18 cellular contexts compared by ENCODE assay signal in genomic region chr11:125381499-125381898, GRCh38.
DNase-seq lines count a peak whose midpoint lies in the region; ATAC-seq, FAIRE-seq and TF ChIP-seq lines count a peak whose summit lies in the region.
"Had no signal": no experiment of that assay in that cellular context is flagged by ENCODE, and none has a peak within 500 bp of the region (broad histone marks: within the 10 kb centered on the region; RNA-seq: fewer than 3 reads in every experiment).

No MANE protein-coding gene starts in this region.

- H3K79me2 ChIP-seq in GM23338 (replicated peaks; ENCODE audit: insufficient read depth) = no peaks in the 10 kb centered on the region

- H3K9me3 Mint-ChIP-seq in GM23338 = no peaks in the 10 kb centered on the region

- peaks cover 38% of the 10 kb centered on the region for H3K4me1 Mint-ChIP-seq in GM23338

- H3K36me3 ChIP-seq in GM23338 (ENCODE audit: insufficient read depth) (no peaks in the 10 kb centered on the region), vagina (no peaks in the 10 kb centered on the region)

- H3F3A ChIP-seq in GM23338 (replicated peaks; ENCODE audit: low read depth) = no peaks in the 10 kb centered on the region

- H3K4me1 ChIP-seq in GM23338 (ENCODE audit: insufficient read depth) = 0 out of 2 replicates have a peak, but pooled peaks cover under 1% of the 10 kb centered on the region
- peaks cover 5% of the 10 kb centered on the region for H3K4me1 ChIP-seq in vagina

- H3K4me3 ChIP-seq in GM23338 (no peak overlapping the region), vagina (no peak overlapping the region)
- H3K4me3 ChIP-seq: GM12878 had no signal

- H3K4me3 Mint-ChIP-seq in GM23338 = no peak overlapping the region

- peak overlapping the region; percentile 3; the same call in 1 of the 2 replicates for H3K27ac Mint-ChIP-seq in GM23338

- no peak for ATAC-seq in GM23338
- ATAC-seq: GM12878 had no signal

- no peak overlapping the region for H3K27ac ChIP-seq in GM23338 (ENCODE audit: low read depth)
- peak overlapping the region; percentile 31 for H3K27ac ChIP-seq in layer of hippocampus (ENCODE audit: low read depth, low read length)
- H3K27ac ChIP-seq in vagina = no peak overlapping the region

- no peaks in the 10 kb centered on the region for H3K9me3 ChIP-seq in vagina

- no peaks in the 10 kb centered on the region for H3K36me3 Mint-ChIP-seq in GM23338 (ENCODE audit: low read depth)

- DNase-seq in GM23338 (ENCODE audit: low spot score) (no peak), cerebellar nuclear complex (lab: John Stamatoyannopoulos, UW) (peak; percentile 38 to 50), posterior vena cava (ENCODE audit: low spot score) (peak; percentile 50), NCI-H1930 (lab: John Stamatoyannopoulos, UW) (no peak), vagina (ENCODE audit: extremely low spot score in 2 of 2) (no peak), GM12892 (ENCODE audit: insufficient read length) (no peak)
- no peak for DNase-seq in activated naive CD4-positive, alpha-beta T cell treated with Interleukin-2 at 50 U/mL for 16 hours
- DNase-seq: DMS53; KBM-7; NCI-H1048; NCI-H2107; NCI-H345; NK-92 treated with Interleukin-12 subunit alpha and Interleukin-12 subunit beta, amount 100 ng/mL, for 24 hours; OCI-M1 had no signal

- no peak for TF ChIP-seq POLR2A in vagina (IDR thresholded peaks at IDR 0.05)
- TF ChIP-seq POLR2A in GM12892 (IDR thresholded peaks at IDR 0.05; ENCODE audit: low read depth, low read length) = no peak

- TF ChIP-seq CTCF in GM23338 (conservative IDR thresholded peaks at IDR 0.05; ENCODE audit: low read depth in 2 of 2) = no peak
- no peak for TF ChIP-seq CTCF in vagina (IDR thresholded peaks at IDR 0.05)

- intact Hi-C loops in posterior vena cava (cut with DNase I) (no loop called here), vagina (cut with DNase I) (no loop called here)

- peaks cover 5% of the 10 kb centered on the region for H3K27me3 Mint-ChIP-seq in GM23338 (ENCODE audit: insufficient read depth, low read depth, poor library complexity)

- 0 out of 2 replicates have a peak, but pooled peaks cover 5% of the 10 kb centered on the region for H3K9me2 ChIP-seq in GM23338 (ENCODE audit: insufficient read depth)

- no peak overlapping the region for H2AFZ ChIP-seq in GM23338

- H3K4me2 ChIP-seq in GM23338 = no peak overlapping the region

- FAIRE-seq in GM12892 (lab: Jason Lieb, UNC) = no peak
- FAIRE-seq: A204.1, GM12878, GM19239 had no signal

- H3K27me3 ChIP-seq in GM23338 (ENCODE audit: insufficient read depth) (no peaks in the 10 kb centered on the region), layer of hippocampus (ENCODE audit: control insufficient read depth, insufficient read depth, low read length) (no peaks in the 10 kb centered on the region), vagina (no peaks in the 10 kb centered on the region)

- H4K20me1 ChIP-seq in GM23338 (replicated peaks; ENCODE audit: insufficient read depth) = no peaks in the 10 kb centered on the region

TF ChIP-seq in GM23338, 12 proteins besides CTCF, POLR2A, EP300 and RAD21 (continues in another document):
- TF ChIP-seq ZNF114 (CRISPR knock-in tag; IDR thresholded peaks at IDR 0.05) (no peak), STAT1 (IDR thresholded peaks at IDR 0.05; ENCODE audit: unreplicated experiment) (no peak), ZNF462 (CRISPR knock-in tag; IDR thresholded peaks at IDR 0.05) (no peak), ZNF331 (CRISPR knock-in tag; IDR thresholded peaks at IDR 0.05; ENCODE audit: low read depth) (no peak), NANOG (IDR thresholded peaks at IDR 0.05; ENCODE audit: borderline replicate concordance) (no peak), ETS1 (IDR thresholded peaks at IDR 0.05) (no peak), POLR2AphosphoS5 (IDR thresholded peaks at IDR 0.05; ENCODE audit: low read depth) (no peak), EZH2 (IDR thresholded peaks at IDR 0.05; ENCODE audit: low read depth, unreplicated experiment) (no peak), CREB1 (CRISPR knock-in tag; IDR thresholded peaks at IDR 0.05; ENCODE audit: low read depth) (no peak), JUNB (IDR thresholded peaks at IDR 0.05; ENCODE audit: unreplicated experiment) (no peak)

Comparison
In these comparisons a context has a peak if more than half of its experiments do, and no peak if none do; other contexts are left out.
1. DNase-seq: peak in cerebellar nuclear complex (2 of 2) and posterior vena cava (single experiment); none in GM23338 (single experiment), NCI-H1930 (0 of 2), vagina (0 of 2), GM12892 (single experiment) and activated naive CD4-positive, alpha-beta T cell treated with Interleukin-2 at 50 U/mL for 16 hours (single experiment).